8 cellular contexts compared by ENCODE assay signal in genomic region chr7:108114117-108114841, GRCh38. TPM values are rescaled to one million over a fixed set of nuclear protein-coding genes. Genes with fewer than 3 reads are reported as not detected.
DNase-seq lines count a peak whose midpoint lies in the region; ATAC-seq, FAIRE-seq and TF ChIP-seq lines count a peak whose summit lies in the region.

No MANE protein-coding gene starts in this region.

- peak overlapping the region; percentile 5 to 82 (median 71) for H3K27ac ChIP-seq in heart left ventricle

- no peaks in the 10 kb centered on the region for H3K9me3 ChIP-seq in heart left ventricle
- H3K9me3 ChIP-seq in NT2/D1 (ENCODE audit: insufficient read depth, low read length) = no peaks in the 10 kb centered on the region

- peaks cover 0 to 7% (median 0%) of the 10 kb centered on the region in 12 donors for H3K4me1 ChIP-seq in heart left ventricle
- H3K4me1 ChIP-seq in NT2/D1 (ENCODE audit: insufficient read depth, insufficient read length) = no peaks in the 10 kb centered on the region

- H3K36me3 ChIP-seq in heart left ventricle (no peaks in the 10 kb centered on the region), NT2/D1 (ENCODE audit: insufficient read depth, insufficient read length, low read length) (no peaks in the 10 kb centered on the region)

- H3K4me3 ChIP-seq in heart left ventricle = no peak overlapping the region
- H3K4me3 ChIP-seq in NT2/D1 (ENCODE audit: insufficient read length, low read depth) = no peak overlapping the region
- H3K4me3 ChIP-seq in fibroblast of villous mesenchyme (ENCODE audit: low read depth, low read length) = no peak overlapping the region

- DNase-seq in heart left ventricle (no peak), Right ventricle myocardium superior (no peak), NT2/D1 (ENCODE audit: low read depth, low spot score) (peak; percentile 25), fibroblast of villous mesenchyme (ENCODE audit: low read depth) (no peak), urothelium cell line (ENCODE audit: low spot score) (peak; percentile 27), kidney glomerular epithelial cell (lab: John Stamatoyannopoulos, UW) (no peak)

- FAIRE-seq in urothelium cell line (lab: Jason Lieb, UNC) = no peak

- H3K9ac ChIP-seq in NT2/D1 (ENCODE audit: insufficient read length, low read depth) = no peak overlapping the region

- TF ChIP-seq CTCF in heart left ventricle (IDR thresholded peaks at IDR 0.05) (peak in 9 of 12 donors; percentile 18 to 29 (median 23)), fibroblast of villous mesenchyme (IDR thresholded peaks at IDR 0.05; ENCODE audit: insufficient read depth, low read depth, low read length) (peak; percentile 75)

- 73 to 79% (median 78%) methylated on average over 6 of the region's 6 CpGs for WGBS in heart left ventricle, 4 donors

- ATAC-seq in heart left ventricle (peak; percentile 41 to 91 (median 54)), Right ventricle myocardium superior (ENCODE audit: poor library complexity) (no peak), HG02610 (IDR thresholded peaks at IDR 0.05; ENCODE audit: unreplicated experiment) (peak; percentile 86), HG02623 (IDR thresholded peaks at IDR 0.05; ENCODE audit: unreplicated experiment) (no peak)

- no peak for TF ChIP-seq POLR2A in heart left ventricle (IDR thresholded peaks at IDR 0.05)

- intact Hi-C loops in heart left ventricle (cut with DNase I) (loop anchor here in 2 of 10 donors (5.0 kb wide), 1 partner anchor 33 kb away; no protein-coding TSS in a partner anchor), Right ventricle myocardium superior (cut with DNase I) (no loop called here)

- H3K27me3 ChIP-seq in heart left ventricle = no peaks in the 10 kb centered on the region
- no peaks in the 10 kb centered on the region for H3K27me3 ChIP-seq in NT2/D1 (ENCODE audit: insufficient read depth, insufficient read length)

RNA-seq across cellular contexts. Expression of gene LAMB4, which starts 15.9 kb away (rescaled TPM):
- total RNA-seq in heart left ventricle = under 1 TPM in 5 of 9 donors, not detected in 4; 0.20 to 0.31 (median 0.26) TPM
- polyA plus RNA-seq in heart left ventricle = under 1 TPM; 0.19 to 0.29 TPM
- 0.30 TPM for total RNA-seq in Right ventricle myocardium superior
- under 0.01 and 0.64 TPM in 2 replicates for total RNA-seq in fibroblast of villous mesenchyme

Comparison
In these comparisons a context has a peak if more than half of its experiments do, and no peak if none do; other contexts are left out.
1. ATAC-seq: peak in heart left ventricle (4 of 4) and HG02610 (single experiment); none in Right ventricle myocardium superior (single experiment) and HG02623 (single experiment).
2. DNase-seq: peak in NT2/D1 (single experiment) and urothelium cell line (single experiment); none in heart left ventricle (0 of 5), Right ventricle myocardium superior (single experiment), fibroblast of villous mesenchyme (single experiment) and kidney glomerular epithelial cell (single experiment).